ENCODE assay signal across 8 cellular contexts in the genomic region with DNA sequence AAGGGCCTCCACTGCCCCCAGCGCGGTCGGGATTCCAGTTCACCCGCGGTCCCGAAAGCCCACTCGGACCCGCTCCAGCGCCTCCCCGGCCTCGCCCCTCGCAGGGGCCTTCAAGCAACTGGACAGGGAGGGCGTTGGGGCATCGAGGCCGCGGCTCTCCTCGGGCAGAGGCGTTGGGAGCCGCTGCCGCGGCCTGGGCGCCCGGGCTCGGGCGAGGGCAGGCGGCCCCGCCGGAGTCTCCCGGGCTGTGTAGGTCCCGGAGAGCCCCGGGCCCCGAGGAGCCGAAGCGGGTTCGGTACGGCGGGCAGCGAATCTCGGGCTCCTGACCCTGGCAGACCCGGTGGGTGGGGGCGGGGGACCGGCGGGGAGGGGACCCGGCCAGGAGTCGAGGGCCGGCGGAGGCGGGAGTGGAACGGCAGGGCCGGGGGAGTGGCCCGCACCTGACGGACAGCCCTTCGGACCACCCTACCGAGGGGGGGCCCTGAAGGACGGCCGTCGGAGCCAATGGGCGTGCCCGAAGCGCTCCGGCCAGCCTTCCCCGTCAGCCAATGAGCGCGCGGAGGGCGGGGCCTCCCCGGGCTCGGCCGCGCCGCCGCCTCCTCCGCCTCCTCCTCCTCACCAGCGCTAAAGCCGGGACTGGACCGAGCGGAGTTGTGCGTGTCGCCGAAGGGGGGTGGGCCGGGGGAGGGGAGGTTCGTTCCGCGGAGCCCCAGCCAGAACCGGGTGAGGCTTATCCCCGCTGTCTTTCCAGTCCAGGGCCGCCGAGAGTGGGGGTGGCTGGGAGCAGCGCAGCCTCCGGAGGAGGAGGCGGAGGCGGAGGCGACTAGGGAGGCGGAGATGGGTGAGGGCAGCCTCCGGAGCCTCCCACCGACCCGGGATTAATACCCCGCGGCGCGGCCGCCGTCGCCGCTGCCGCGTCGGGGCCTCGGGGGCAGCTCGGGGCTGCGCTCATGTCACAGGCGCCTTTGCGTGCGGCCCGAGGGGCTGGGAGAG. TPM values are rescaled to one million over a fixed set of nuclear protein-coding genes. Genes with fewer than 3 reads are reported as not detected.
DNase-seq lines count a peak whose midpoint lies in the region; ATAC-seq and TF ChIP-seq lines count a peak whose summit lies in the region.

A gene (plus strand): TSS at position 609 of the 993 bp plus-strand sequence. CDS start 34,346 bp downstream, outside the sequence.

- peaks cover 37% of the 10 kb centered on the region for H3K79me2 ChIP-seq in PC-9 (ENCODE audit: low read depth)

- H3K27me3 ChIP-seq in PC-9 (ENCODE audit: insufficient read depth, low read depth): no peaks in the 10 kb centered on the region

- H3K4me2 ChIP-seq in PC-9: peak within 1 kb of the TSS; percentile 93

- H3K4me1 ChIP-seq in PC-9 (replicated peaks; ENCODE audit: insufficient read depth): peaks cover 16% of the 10 kb centered on the region

- peak within 1 kb of the TSS; percentile 48 for H3K27ac ChIP-seq in PC-9

- peak within 1 kb of the TSS; percentile 91 for H2AFZ ChIP-seq in PC-9

- H3K9me2 ChIP-seq in PC-9 (ENCODE audit: insufficient read depth): no peaks in the 10 kb centered on the region

- CTCF ChIA-PET in PC-9 (lab: Charles Lee): interaction anchor here (0.6 kb wide), 1 partner anchor 57 kb away, joined by 5 read pairs; no protein-coding TSS in a partner anchor

- ATAC-seq in GM21723 (IDR thresholded peaks at IDR 0.05; ENCODE audit: unreplicated experiment): peak; percentile 82

- H3K36me3 ChIP-seq in PC-9 (ENCODE audit: low read depth): peaks cover 19% of the 10 kb centered on the region; the same call in 1 of the 2 replicates

- intact Hi-C loops in PC-9 (cut with micrococcal nuclease; ENCODE audit: unreplicated experiment): loop anchor here (5.0 to 10.0 kb wide), 2 partner anchors 96 to 354 kb away; a partner anchor contains a TSS

- H3K4me3 ChIP-seq in PC-9: peak within 1 kb of the TSS; percentile 76
- H3K4me3 ChIP-seq in epithelial cell of proximal tubule (ENCODE audit: low read depth, low read length): peak within 1 kb of the TSS; percentile 80

- in situ Hi-C loops in KBM-7 (cut with MboI; ENCODE audit: low pct_unique_long_range_greater_than_20kb, low sequenced_read_pairs): loop anchor here (25.0 kb wide), 1 partner anchor 96 kb away; a partner anchor contains a TSS

- H4K20me1 ChIP-seq in PC-9 (ENCODE audit: insufficient read depth): peaks cover 29% of the 10 kb centered on the region

- no peaks in the 10 kb centered on the region for H3K9me3 ChIP-seq in PC-9 (ENCODE audit: insufficient read depth, low read depth)

- TSS peak; percentile 96 for BruUV-seq in PC-9 (replicated peaks; lab: Mats Ljungman, UMichigan)

- H3F3A ChIP-seq in PC-9 (ENCODE audit: insufficient read depth, low read depth): peaks cover 18% of the 10 kb centered on the region; the same call in 1 of the 2 replicates

- POLR2A ChIA-PET in PC-9 (lab: Charles Lee; ENCODE audit: unreplicated experiment): no interaction called here

- TF ChIP-seq CTCF in PC-9 (conservative IDR thresholded peaks at IDR 0.05) (no peak), epithelial cell of proximal tubule (conservative IDR thresholded peaks at IDR 0.05; ENCODE audit: low read depth, low read length) (no peak)

- peak; percentile 91 for DNase-seq in DMS153 treated with DMSO at 0.1 percent for 48 hours (lab: John Stamatoyannopoulos, UW; ENCODE audit: unreplicated experiment)
- peak; percentile 96 for DNase-seq in KBM-7
- peak; percentile 80 to 97 for DNase-seq in PC-9
- peak; percentile 99 for DNase-seq in activated T-cell treated with anti-CD3 and anti-CD28 coated beads, Interleukin-2, amount 50 U/mL, for 1 hour
- peak; percentile 37 for DNase-seq in epithelial cell of proximal tubule (ENCODE audit: low read depth)
- peak; percentile 99 for DNase-seq in mucosa of gallbladder (ENCODE audit: low spot score)
- peak; percentile 98 for DNase-seq in stimulated activated CD8-positive, alpha-beta memory T cell treated with anti-CD3 and anti-CD28 coated beads, Interleukin-4, amount 100 ng/mL, for 24 hours (ENCODE audit: low read depth)

RNA-seq across cellular contexts. Expression of the gene that starts here (rescaled TPM):
- 47.1 and 55.1 TPM in 2 replicates for total RNA-seq in PC-9 (2021)
- 27.9 and 28.4 TPM in 2 replicates for total RNA-seq in epithelial cell of proximal tubule
- 75.1 TPM for total RNA-seq in mucosa of gallbladder

Comparison
In these comparisons a context has a peak if more than half of its experiments do, and no peak if none do; other contexts are left out.
1. Peak in every context shown above with its lines: DNase-seq, ATAC-seq, H3K4me3 ChIP-seq and H3K27ac ChIP-seq.
2. DNase-seq: peak in every context shown above with its lines; median percentile 99 in activated T-cell treated with anti-CD3 and anti-CD28 coated beads, Interleukin-2, amount 50 U/mL, for 1 hour; 99 in mucosa of gallbladder; 98 in stimulated activated CD8-positive, alpha-beta memory T cell treated with anti-CD3 and anti-CD28 coated beads, Interleukin-4, amount 100 ng/mL, for 24 hours; 96 in KBM-7; 91 in DMS153 treated with DMSO at 0.1 percent for 48 hours; 88 in PC-9; 37 in epithelial cell of proximal tubule.